ENCODE assay signal across 8 cellular contexts in the genomic region with DNA sequence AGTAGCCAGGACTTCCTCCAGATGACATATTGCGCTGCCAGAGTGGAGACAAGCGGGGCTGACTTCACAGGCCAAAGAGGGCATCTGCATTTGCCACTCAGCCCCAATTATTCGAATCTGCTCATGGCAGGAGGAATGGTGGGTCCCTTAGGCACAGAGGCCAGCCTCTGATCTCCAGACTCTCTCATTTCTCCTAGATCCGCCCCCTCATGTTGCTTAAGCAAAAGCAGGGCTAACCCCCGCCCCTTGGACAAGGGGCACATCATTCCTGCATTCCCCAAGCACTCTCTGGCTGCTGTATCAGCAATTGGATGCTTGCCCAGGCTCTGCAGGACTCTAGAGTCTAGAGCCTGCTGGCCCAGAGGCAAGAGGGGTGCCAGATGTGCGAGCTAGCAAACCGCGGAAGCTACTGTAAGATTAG.
DNase-seq lines count a peak whose midpoint lies in the region; ATAC-seq and TF ChIP-seq lines count a peak whose summit lies in the region.
"Had no signal": no experiment of that assay in that cellular context is flagged by ENCODE, and none has a peak within 500 bp of the region (broad histone marks: within the 10 kb centered on the region; RNA-seq: fewer than 3 reads in every experiment).

No MANE protein-coding gene starts in this region.

- H3K4me3 ChIP-seq in adipocyte (ENCODE audit: low read length) (no peak overlapping the region), thyroid gland (replicated peaks in 1 of 3) (no peak overlapping the region)

- TF ChIP-seq POLR2A in thyroid gland (IDR thresholded peaks at IDR 0.05): no peak

- no peak overlapping the region for H3K27ac ChIP-seq in thyroid gland

- 51 to 60% methylated on average over 8 of the region's 8 CpGs for whole genome bisulfite sequencing in thyroid gland, 2 donors

- TF ChIP-seq EP300 in Ishikawa (IDR thresholded peaks at IDR 0.05; ENCODE audit: borderline replicate concordance): no peak

- TF ChIP-seq CTCF in thyroid gland (IDR thresholded peaks at IDR 0.05): no peak
- TF ChIP-seq CTCF in progenitor cell of endocrine pancreas (IDR thresholded peaks at IDR 0.05; ENCODE audit: unreplicated experiment): no peak

- DNase-seq in adipocyte (ENCODE audit: low read depth) (peak; percentile 94), iPS-NIHi7 (ENCODE audit: extremely low spot score) (peak; percentile 21), thyroid gland (peak; percentile 90 to 94), progenitor cell of endocrine pancreas (ENCODE audit: low spot score, unreplicated experiment) (no peak), NCI-H146 treated with DMSO at 0.1 percent for 48 hours (lab: John Stamatoyannopoulos, UW; ENCODE audit: unreplicated experiment) (no peak)
- DNase-seq: activated CD4-positive, alpha-beta T cell treated with anti-CD3 and anti-CD28 coated beads, Interleukin-2, amount 50 U/mL, for 4 hours had no signal

- H3K9me3 Mint-ChIP-seq in progenitor cell of endocrine pancreas (ENCODE audit: low read depth): peaks cover 3% of the 10 kb centered on the region

- H3K36me3 Mint-ChIP-seq in progenitor cell of endocrine pancreas (ENCODE audit: insufficient read depth): no peaks in the 10 kb centered on the region

- no peaks in the 10 kb centered on the region for H3K27me3 Mint-ChIP-seq in progenitor cell of endocrine pancreas

- H3K9me3 ChIP-seq in adipocyte (ENCODE audit: control insufficient read depth, low read length) (no peaks in the 10 kb centered on the region), thyroid gland (no peaks in the 10 kb centered on the region)

- no peak for TF ChIP-seq RAD21 in Ishikawa (IDR thresholded peaks at IDR 0.05; ENCODE audit: low read depth)

- H3K9ac ChIP-seq in adipocyte (ENCODE audit: low read length): peak overlapping the region; percentile 60

- no peaks in the 10 kb centered on the region for H3K4me1 Mint-ChIP-seq in progenitor cell of endocrine pancreas (ENCODE audit: low read depth)

- intact Hi-C loops in thyroid gland (cut with DNase I): no loop called here

- H3K4me3 Mint-ChIP-seq in progenitor cell of endocrine pancreas (ENCODE audit: low read depth): no peak overlapping the region

- H3K36me3 ChIP-seq in adipocyte (ENCODE audit: control insufficient read depth, insufficient read depth, low read length, severe bottlenecking) (no peaks in the 10 kb centered on the region), thyroid gland (no peaks in the 10 kb centered on the region)

- ATAC-seq in GM21619 (IDR thresholded peaks at IDR 0.05; ENCODE audit: unreplicated experiment): no peak

- H3K27me3 ChIP-seq in adipocyte (replicated peaks; ENCODE audit: control insufficient read depth, insufficient read depth, low read length) (no peaks in the 10 kb centered on the region), thyroid gland (no peaks in the 10 kb centered on the region)

- H3K27ac Mint-ChIP-seq in progenitor cell of endocrine pancreas: no peak overlapping the region

- H3K4me1 ChIP-seq in adipocyte (ENCODE audit: control insufficient read depth, insufficient read depth, low read length): peaks cover 25% of the 10 kb centered on the region
- H3K4me1 ChIP-seq in thyroid gland: peaks cover 0 to 3% of the 10 kb centered on the region in 2 donors

TF ChIP-seq in Ishikawa, 13 proteins besides CTCF, POLR2A, EP300 and RAD21:
- no peak for TF ChIP-seq CEBPB (IDR thresholded peaks at IDR 0.05)
- TF ChIP-seq NFIC (IDR thresholded peaks at IDR 0.05): peak; percentile 59

Comparison
In these comparisons a context has a peak if more than half of its experiments do, and no peak if none do; other contexts are left out.
1. DNase-seq: peak in adipocyte (single experiment), iPS-NIHi7 (single experiment) and thyroid gland (2 of 2); none in progenitor cell of endocrine pancreas (single experiment) and NCI-H146 treated with DMSO at 0.1 percent for 48 hours (single experiment).